In genomic region chr11:1262172-1263006, GRCh38 we compare ENCODE assay signal across 8 cellular contexts. TPM values are rescaled to one million over a fixed set of nuclear protein-coding genes. Genes with fewer than 3 reads are reported as not detected.
DNase-seq lines count a peak whose midpoint lies in the region; ATAC-seq and TF ChIP-seq lines count a peak whose summit lies in the region.

No MANE protein-coding gene starts in this region.

- H3K79me2 ChIP-seq in mammary epithelial cell (ENCODE audit: insufficient read depth, low read length) = no peaks in the 10 kb centered on the region

- H3K27ac ChIP-seq in mammary epithelial cell (ENCODE audit: insufficient read depth, low read depth, low read length) = peak overlapping the region; percentile 9
- H3K27ac ChIP-seq in skeletal muscle tissue (ENCODE audit: low read depth, low read length) = peak overlapping the region; percentile 75

- H3K27me3 ChIP-seq in GM06990 (replicated peaks; ENCODE audit: control insufficient read depth, insufficient read depth, low read length) = no peaks in the 10 kb centered on the region
- no peaks in the 10 kb centered on the region for H3K27me3 ChIP-seq in mammary epithelial cell (ENCODE audit: insufficient read depth, low read length)
- peaks cover 0 to 4% (median 0%) of the 10 kb centered on the region in 3 donors for H3K27me3 ChIP-seq in skeletal muscle tissue (ENCODE audit: control insufficient read depth in 3 of 3, insufficient read depth in 3 of 3, low read length in 3 of 3)

- H3K9me3 ChIP-seq in mammary epithelial cell (replicated peaks; ENCODE audit: insufficient read depth, low read length) (peaks cover 2% of the 10 kb centered on the region), skeletal muscle tissue (ENCODE audit: control insufficient read depth in 3 of 3, low read length in 3 of 3) (no peaks in the 10 kb centered on the region)

- H2AFZ ChIP-seq in mammary epithelial cell (ENCODE audit: low read depth, low read length) = peak overlapping the region; percentile 84

- H3K36me3 ChIP-seq in GM06990 (ENCODE audit: control insufficient read depth, insufficient read depth, low read length) = no peaks in the 10 kb centered on the region
- no peaks in the 10 kb centered on the region for H3K36me3 ChIP-seq in mammary epithelial cell (ENCODE audit: insufficient read depth, low read length)
- H3K36me3 ChIP-seq in skeletal muscle tissue (ENCODE audit: control insufficient read depth in 3 of 3, insufficient read depth in 3 of 3, low read length in 3 of 3) = no peaks in the 10 kb centered on the region

- H3K9ac ChIP-seq in mammary epithelial cell (ENCODE audit: insufficient read depth, low read length) (peak overlapping the region; percentile 10), skeletal muscle tissue (ENCODE audit: low read depth in 1 of 3, low read length in 3 of 3) (peak overlapping the region; percentile 83 to 91 (median 87))

- CTCF ChIA-PET in mammary epithelial cell (lab: Charles Lee; ENCODE audit: low non-redundant PET) = interaction anchor here (0.6 to 0.7 kb wide), 2 partner anchors 29 to 186 kb away, joined by 3 to 4 read pairs; no protein-coding TSS in a partner anchor

- peak overlapping the region; percentile 62 for H3K4me3 ChIP-seq in GM06990 (replicated peaks; ENCODE audit: low read depth, low read length)
- peak overlapping the region; percentile 43 for H3K4me3 ChIP-seq in WI38 (ENCODE audit: low read depth, low read length)
- H3K4me3 ChIP-seq in mammary epithelial cell (replicated peaks in 1 of 3; ENCODE audit: insufficient read depth in 1 of 3, low read depth in 2 of 3, low read length in 3 of 3) = peak overlapping the region in 2 of 3 experiments; percentile 48 to 56
- peak overlapping the region; percentile 80 to 87 (median 83) for H3K4me3 ChIP-seq in skeletal muscle tissue (ENCODE audit: low read length in 3 of 3)

- whole genome bisulfite sequencing in mammary epithelial cell (ENCODE audit: low coverage, missing lambda C conversion rate) = 20% methylated on average over 13 of the region's 31 CpGs

- peak; percentile 80 for ATAC-seq in HG02870 (IDR thresholded peaks at IDR 0.05; ENCODE audit: unreplicated experiment)
- ATAC-seq in GM18868 (IDR thresholded peaks at IDR 0.05; ENCODE audit: unreplicated experiment) = no peak

- intact Hi-C loops in mammary epithelial cell (cut with micrococcal nuclease) = loop anchor here (10.0 kb wide), 1 partner anchor 122 kb away; the partner anchor contains the start of gene BRSK2

- BruUV-seq in mammary epithelial cell (replicated peaks; lab: Mats Ljungman, UMichigan) = no TSS peak

- DNase-seq in GM06990 (ENCODE audit: extremely low read depth, insufficient read length) (peak; percentile 83), NCI-H2171 treated with DMSO at 0.1 percent for 48 hours (lab: John Stamatoyannopoulos, UW) (peak; percentile 75), mammary epithelial cell (peak; percentile 84), iPS-NIHi11 (ENCODE audit: low spot score) (peak; percentile 91)

- TF ChIP-seq CTCF in GM06990 (IDR thresholded peaks at IDR 0.05; ENCODE audit: insufficient read depth, low read length, poor library complexity, severe bottlenecking) (no peak), WI38 (IDR thresholded peaks at IDR 0.05; ENCODE audit: low read depth, low read length) (no peak), mammary epithelial cell (conservative IDR thresholded peaks at IDR 0.05 in 1 of 2, IDR thresholded peaks at IDR 0.05 in 1 of 2; ENCODE audit: extremely low read depth in 1 of 2, insufficient read depth in 1 of 2, low read depth in 1 of 2, low read length in 2 of 2) (no peak)

- no peaks in the 10 kb centered on the region for H4K20me1 ChIP-seq in mammary epithelial cell (ENCODE audit: insufficient read depth, low read length)

- in situ Hi-C loops in mammary epithelial cell (cut with MboI; ENCODE audit: low sequenced_read_pairs in 2 of 2) = no loop called here

- peak overlapping the region; percentile 95 for H3K4me2 ChIP-seq in mammary epithelial cell (ENCODE audit: insufficient read depth, low read depth, low read length)

- dilution Hi-C loops in mammary epithelial cell (cut with HindIII; ENCODE audit: low sequenced_read_pairs) = loop anchor here (10.0 kb wide), 1 partner anchor 162 kb away; no protein-coding TSS in a partner anchor

- peaks cover 18% of the 10 kb centered on the region for H3K4me1 ChIP-seq in mammary epithelial cell (ENCODE audit: insufficient read depth, low read length)
- peaks cover 15 to 20% (median 16%) of the 10 kb centered on the region in 3 donors for H3K4me1 ChIP-seq in skeletal muscle tissue (ENCODE audit: control insufficient read depth in 3 of 3, insufficient read depth in 3 of 3, low read length in 3 of 3)

RNA-seq across cellular contexts. Expression of gene MUC5B, which starts 39.5 kb away (rescaled TPM):
- total RNA-seq in mammary epithelial cell (under 1 TPM; 0.02 to 0.17 TPM), skeletal muscle tissue (not detected)
- not detected for polyA plus RNA-seq in mammary epithelial cell
- not detected for polyA minus RNA-seq in mammary epithelial cell

RNA-seq across cellular contexts. Expression of gene TOLLIP, which starts 47.0 kb away (rescaled TPM):
- total RNA-seq in mammary epithelial cell (10 to 100 TPM; 49.3 to 78.4 TPM), skeletal muscle tissue (8.9 TPM)
- 74.8 TPM for polyA plus RNA-seq in mammary epithelial cell
- polyA minus RNA-seq in mammary epithelial cell = 36.3 TPM
